8 cellular contexts compared by ENCODE assay signal in genomic region chrX:16892504-16893362, GRCh38. TPM values are rescaled to one million over a fixed set of nuclear protein-coding genes. Genes with fewer than 3 reads are reported as not detected.
DNase-seq lines count a peak whose midpoint lies in the region; ATAC-seq and TF ChIP-seq lines count a peak whose summit lies in the region.

No MANE protein-coding gene starts in this region.

- H3K4me1 ChIP-seq in right lobe of liver, result no peaks in the 10 kb centered on the region

- intact Hi-C loops in right lobe of liver (cut with DNase I), result no loop called here

- POLR2A ChIA-PET in AG04450 (lab: Yijun Ruan, JAX), result no interaction called here

- TF ChIP-seq CTCF in AG04450 (IDR thresholded peaks at IDR 0.05; ENCODE audit: low read depth, low read length) (peak; percentile 75), right lobe of liver (IDR thresholded peaks at IDR 0.05) (peak; percentile 67 to 93 (median 92))

- no peak for TF ChIP-seq POLR2A in right lobe of liver (IDR thresholded peaks at IDR 0.05)

- H3K4me3 ChIP-seq in AG04450 (ENCODE audit: low read depth, low read length) (no peak overlapping the region), right lobe of liver (no peak overlapping the region)

- no peak overlapping the region for H3K27ac ChIP-seq in AG04450 (ENCODE audit: low read depth, low read length)
- H3K27ac ChIP-seq in right lobe of liver, result no peak overlapping the region

- H3K36me3 ChIP-seq in right lobe of liver, result no peaks in the 10 kb centered on the region

- peak; percentile 39 for DNase-seq in AG04450 (ENCODE audit: low read depth, low spot score)
- peak; percentile 61 for DNase-seq in NCI-H524 treated with DMSO at 0.1 percent for 48 hours (lab: John Stamatoyannopoulos, UW)
- peak; percentile 18 for DNase-seq in activated CD4-positive, alpha-beta T cell treated with anti-CD3 and anti-CD28 coated beads for 1 hour
- peak; percentile 81 for DNase-seq in dermis blood vessel endothelial cell
- peak in 2 of 3 donors; percentile 41 to 59 for DNase-seq in right lobe of liver
- peak; percentile 18 to 22 for DNase-seq in stimulated activated CD8-positive, alpha-beta memory T cell treated with anti-CD3 and anti-CD28 coated beads, Interleukin-7, amount 100 ng/mL, for 4 hours (ENCODE audit: low read depth in 2 of 2)

- WGBS in right lobe of liver (ENCODE audit: insufficient coverage, low coverage, low lambda C conversion rate, missing lambda C conversion rate), result 17% methylated on average over 9 of the region's 9 CpGs

- H3K27me3 ChIP-seq in AG04450 (ENCODE audit: control insufficient read depth, insufficient read depth, low read length), result no peaks in the 10 kb centered on the region
- H3K27me3 ChIP-seq in right lobe of liver, result no peaks in the 10 kb centered on the region

- H3K9me3 ChIP-seq in AG04450 (ENCODE audit: control insufficient read depth, insufficient read depth, low read length), result no peaks in the 10 kb centered on the region
- no peaks in the 10 kb centered on the region for H3K9me3 ChIP-seq in right lobe of liver

- peak; percentile 89 for ATAC-seq in GM18868 (IDR thresholded peaks at IDR 0.05; ENCODE audit: unreplicated experiment)
- peak; percentile 85 for ATAC-seq in HG03432 (IDR thresholded peaks at IDR 0.05; ENCODE audit: unreplicated experiment)
- peak; percentile 88 to 98 (median 96) for ATAC-seq in right lobe of liver

- CTCF ChIA-PET in AG04450 (lab: Charles Lee), result interaction anchor here (0.6 to 2.6 kb wide), 10 partner anchors 10 to 487 kb away, joined by 3 to 36 read pairs (median 4); no protein-coding TSS in a partner anchor

RNA-seq across cellular contexts. Expression of gene RBBP7, which starts 22.6 kb away (rescaled TPM):
- 133 and 157 TPM in 2 replicates for polyA plus RNA-seq in AG04450 (2011; rRNA removed)
- polyA minus RNA-seq in AG04450 (2011; rRNA and poly(A)+ RNA removed), result 79.5 and 82.3 TPM in 2 replicates
- total RNA-seq in dermis blood vessel endothelial cell (79.8 and 113 TPM in 2 replicates), right lobe of liver (10 to 100 TPM; 31.4 to 38.6 (median 33.4) TPM)

RNA-seq across cellular contexts. Expression of gene REPS2, which starts 53.7 kb away (rescaled TPM):
- 0.15 and 0.17 TPM in 2 replicates for polyA plus RNA-seq in AG04450 (2011; rRNA removed)
- polyA minus RNA-seq in AG04450 (2011; rRNA and poly(A)+ RNA removed), result 0.23 and 1.4 TPM in 2 replicates
- total RNA-seq in dermis blood vessel endothelial cell (6.1 and 6.5 TPM in 2 replicates), right lobe of liver (10 to 100 TPM in 4 of 6 experiments, 1 to 10 TPM in 2; 6.0 to 16.7 (median 13.1) TPM)

Comparison
In these comparisons a context has a peak if more than half of its experiments do, and no peak if none do; other contexts are left out.
1. DNase-seq: peak in every context shown above with its lines; median percentile 81 in dermis blood vessel endothelial cell; 61 in NCI-H524 treated with DMSO at 0.1 percent for 48 hours; 50 in right lobe of liver; 39 in AG04450; 20 in stimulated activated CD8-positive, alpha-beta memory T cell treated with anti-CD3 and anti-CD28 coated beads, Interleukin-7, amount 100 ng/mL, for 4 hours; 18 in activated CD4-positive, alpha-beta T cell treated with anti-CD3 and anti-CD28 coated beads for 1 hour.